In genomic region chr11:95734009-95734572, GRCh38 we compare ENCODE assay signal across 1 cellular context.
TF ChIP-seq lines count a peak whose summit lies in the region.

No MANE protein-coding gene starts in this region.

TF ChIP-seq in K562, 482 proteins besides CTCF, POLR2A, EP300 and RAD21 (continued from another document and continues in another):
- TF ChIP-seq ZBTB33 (CRISPR knock-in tag; IDR thresholded peaks at IDR 0.05) (no peak), FOSL1 (tag; conservative IDR thresholded peaks at IDR 0.05) (no peak; the same call in 1 of the 2 replicates), ZFP30 (CRISPR knock-in tag; IDR thresholded peaks at IDR 0.05; ENCODE audit: borderline replicate concordance) (no peak), SPI1 (IDR thresholded peaks at IDR 0.05; ENCODE audit: borderline replicate concordance, low read depth, low read length) (peak; percentile 58; the same call in 1 of the 2 replicates), FUS (optimal IDR thresholded peaks at IDR 0.05; ENCODE audit: low read depth, low read length) (no peak), ERF (CRISPR knock-in tag; IDR thresholded peaks at IDR 0.05) (no peak), THRB (CRISPR knock-in tag; conservative IDR thresholded peaks at IDR 0.05) (no peak), TSC22D4 (tag; IDR thresholded peaks at IDR 0.05) (no peak), ZNF395 (CRISPR knock-in tag; IDR thresholded peaks at IDR 0.05) (peak; percentile 71; the same call in 1 of the 2 replicates), ZBED1 (IDR thresholded peaks at IDR 0.05) (no peak), BCLAF1 (IDR thresholded peaks at IDR 0.05; ENCODE audit: borderline replicate concordance in 1 of 2, control insufficient read depth in 1 of 2, low read depth in 2 of 2, low read length in 1 of 2) (no peak), TAF9B (IDR thresholded peaks at IDR 0.05; ENCODE audit: partially characterized antibody) (no peak), RBFOX2 (IDR thresholded peaks at IDR 0.05; ENCODE audit: low read depth, low read length) (no peak), MGA (IDR thresholded peaks at IDR 0.05) (no peak), XRCC5 (IDR thresholded peaks at IDR 0.05; ENCODE audit: low read depth, low read length) (no peak), MYC (IDR thresholded peaks at IDR 0.05; ENCODE audit: low read depth, low read length) (no peak), MYC (CRISPR knock-in tag; IDR thresholded peaks at IDR 0.05; ENCODE audit: borderline replicate concordance, low read depth) (no peak), PPARD (CRISPR knock-in tag; IDR thresholded peaks at IDR 0.05) (no peak), MED1 (CRISPR knock-in tag; IDR thresholded peaks at IDR 0.05; ENCODE audit: borderline replicate concordance) (no peak), FOXP4 (CRISPR knock-in tag; IDR thresholded peaks at IDR 0.05; ENCODE audit: borderline replicate concordance) (no peak), RBM15 (IDR thresholded peaks at IDR 0.05; ENCODE audit: insufficient read depth, low read length) (no peak), ARID1B (IDR thresholded peaks at IDR 0.05) (peak; percentile 97), KDM2B (CRISPR knock-in tag; IDR thresholded peaks at IDR 0.05) (no peak), E2F4 (CRISPR knock-in tag; IDR thresholded peaks at IDR 0.05; ENCODE audit: low read depth) (no peak), HDAC6 (IDR thresholded peaks at IDR 0.05; ENCODE audit: low read depth, low read length) (no peak), HNRNPLL (IDR thresholded peaks at IDR 0.05; ENCODE audit: low read depth, low read length, poor library complexity, severe bottlenecking) (no peak), EGR1 (conservative IDR thresholded peaks at IDR 0.05) (no peak), THAP7 (CRISPR knock-in tag; IDR thresholded peaks at IDR 0.05) (no peak), ZNF253 (CRISPR knock-in tag; conservative IDR thresholded peaks at IDR 0.05) (no peak), RHOXF2B (CRISPR knock-in tag; conservative IDR thresholded peaks at IDR 0.05) (no peak)
